11 cellular contexts compared by ENCODE assay signal in genomic region chr16:27363797-27364196, GRCh38. TPM values are rescaled to one million over a fixed set of nuclear protein-coding genes. Genes with fewer than 3 reads are reported as not detected.
DNase-seq lines count a peak whose midpoint lies in the region; ATAC-seq and TF ChIP-seq lines count a peak whose summit lies in the region.
"Had no signal": no experiment of that assay in that cellular context is flagged by ENCODE, and none has a peak within 500 bp of the region (broad histone marks: within the 10 kb centered on the region; RNA-seq: fewer than 3 reads in every experiment).

No MANE protein-coding gene starts in this region.

- H3K27me3 ChIP-seq in foreskin keratinocyte (no peaks in the 10 kb centered on the region), stomach (no peaks in the 10 kb centered on the region)

- POLR2A ChIA-PET in activated CD4-positive, alpha-beta memory T cell treated with anti-CD3 and anti-CD28 coated beads for 36 hours (lab: Charles Lee), result no interaction called here
- POLR2A ChIA-PET in activated CD4-positive, alpha-beta memory T cell treated with anti-CD3 and anti-CD28 coated beads, Interleukin-2, amount 10 ng/mL, durations not matched to agents 7 days and 5 days (lab: Charles Lee), result interaction anchor here (1.0 to 1.4 kb wide), 2 partner anchors 134 to 139 kb away, joined by 3 to 4 read pairs; no protein-coding TSS in a partner anchor

- ATAC-seq in foreskin keratinocyte, result no peak

- H3K4me1 Mint-ChIP-seq in activated CD4-positive, alpha-beta memory T cell treated with anti-CD3 and anti-CD28 coated beads for 36 hours (ENCODE audit: low read depth), result peaks cover 56% of the 10 kb centered on the region
- peaks cover 48% of the 10 kb centered on the region for H3K4me1 Mint-ChIP-seq in activated CD4-positive, alpha-beta memory T cell treated with anti-CD3 and anti-CD28 coated beads, Interleukin-2, amount 10 ng/mL, durations not matched to agents 7 days and 5 days

- H3K27ac Mint-ChIP-seq in activated CD4-positive, alpha-beta memory T cell treated with anti-CD3 and anti-CD28 coated beads for 36 hours, result peak overlapping the region; percentile 98
- H3K27ac Mint-ChIP-seq in activated CD4-positive, alpha-beta memory T cell treated with anti-CD3 and anti-CD28 coated beads, Interleukin-2, amount 10 ng/mL, durations not matched to agents 7 days and 5 days, result no peak overlapping the region

- no peaks in the 10 kb centered on the region for H3K9me3 ChIP-seq in stomach

- H3K36me3 ChIP-seq in stomach, result peaks cover 55 to 60% (median 57%) of the 10 kb centered on the region in 4 donors

- 55 to 87% (median 62%) methylated on average over 4 to 9 of the region's 9 CpGs for WGBS in stomach, 5 donors

- H3K4me1 ChIP-seq in foreskin keratinocyte, result peaks cover 25% of the 10 kb centered on the region
- peaks cover 30 to 54% (median 40%) of the 10 kb centered on the region in 4 donors for H3K4me1 ChIP-seq in stomach

- no peak for DNase-seq in activated CD4-positive, alpha-beta memory T cell treated with anti-CD3 and anti-CD28 coated beads for 36 hours
- DNase-seq in activated CD4-positive, alpha-beta memory T cell treated with anti-CD3 and anti-CD28 coated beads, Interleukin-2, amount 10 ng/mL, durations not matched to agents 7 days and 5 days, result no peak
- DNase-seq in SHP77 (lab: John Stamatoyannopoulos, UW) (peak; percentile 56 to 65), foreskin keratinocyte (peak in 1 of 2 donors; percentile 18), stomach (peak; percentile 84), NCI-H146 (lab: John Stamatoyannopoulos, UW) (no peak), T-helper 1 cell (no peak), caudate nucleus (lab: John Stamatoyannopoulos, UW) (no peak)
- DNase-seq: AML-193, glutamatergic neuron, NCI-H2171 had no signal

- H3K27ac ChIP-seq in foreskin keratinocyte (peak overlapping the region; percentile 76), stomach (peak overlapping the region in 4 of 5 donors; percentile 2 to 75 (median 60)), caudate nucleus (ENCODE audit: low read depth, low read length) (no peak overlapping the region)

- CTCF ChIA-PET in activated CD4-positive, alpha-beta memory T cell treated with anti-CD3 and anti-CD28 coated beads for 36 hours (lab: Charles Lee), result no interaction called here
- CTCF ChIA-PET in activated CD4-positive, alpha-beta memory T cell treated with anti-CD3 and anti-CD28 coated beads, Interleukin-2, amount 10 ng/mL, durations not matched to agents 7 days and 5 days (lab: Charles Lee), result interaction anchor here (1.5 kb wide), 1 partner anchor 184 kb away, joined by 3 read pairs; no protein-coding TSS in a partner anchor

- no peak for TF ChIP-seq POLR2A in stomach (IDR thresholded peaks at IDR 0.05)

- intact Hi-C loops in activated CD4-positive, alpha-beta memory T cell treated with anti-CD3 and anti-CD28 coated beads for 36 hours (cut with micrococcal nuclease), result no loop called here
- intact Hi-C loops in stomach (cut with DNase I; ENCODE audit: low total_unique reads), result loop anchor here (10.0 kb wide), 1 partner anchor 49 kb away; the partner anchor contains the start of gene IL4R

- TF ChIP-seq CTCF in foreskin keratinocyte (conservative IDR thresholded peaks at IDR 0.05) (no peak), stomach (IDR thresholded peaks at IDR 0.05) (no peak)

- H3K27me3 Mint-ChIP-seq in activated CD4-positive, alpha-beta memory T cell treated with anti-CD3 and anti-CD28 coated beads for 36 hours, result no peaks in the 10 kb centered on the region
- no peaks in the 10 kb centered on the region for H3K27me3 Mint-ChIP-seq in activated CD4-positive, alpha-beta memory T cell treated with anti-CD3 and anti-CD28 coated beads, Interleukin-2, amount 10 ng/mL, durations not matched to agents 7 days and 5 days

- no peaks in the 10 kb centered on the region for H3K9me3 Mint-ChIP-seq in activated CD4-positive, alpha-beta memory T cell treated with anti-CD3 and anti-CD28 coated beads for 36 hours
- H3K9me3 Mint-ChIP-seq in activated CD4-positive, alpha-beta memory T cell treated with anti-CD3 and anti-CD28 coated beads, Interleukin-2, amount 10 ng/mL, durations not matched to agents 7 days and 5 days, result no peaks in the 10 kb centered on the region

- no peak overlapping the region for H3K4me3 ChIP-seq in stomach

- no peak overlapping the region for H3K4me3 Mint-ChIP-seq in activated CD4-positive, alpha-beta memory T cell treated with anti-CD3 and anti-CD28 coated beads for 36 hours
- no peak overlapping the region for H3K4me3 Mint-ChIP-seq in activated CD4-positive, alpha-beta memory T cell treated with anti-CD3 and anti-CD28 coated beads, Interleukin-2, amount 10 ng/mL, durations not matched to agents 7 days and 5 days

- peaks cover 59% of the 10 kb centered on the region for H3K36me3 Mint-ChIP-seq in activated CD4-positive, alpha-beta memory T cell treated with anti-CD3 and anti-CD28 coated beads for 36 hours
- H3K36me3 Mint-ChIP-seq in activated CD4-positive, alpha-beta memory T cell treated with anti-CD3 and anti-CD28 coated beads, Interleukin-2, amount 10 ng/mL, durations not matched to agents 7 days and 5 days (ENCODE audit: low read depth), result peaks cover 71% of the 10 kb centered on the region

- no peak for TF ChIP-seq EP300 in stomach (IDR thresholded peaks at IDR 0.05)

RNA-seq across cellular contexts. Expression of gene IL21R, which starts 38.2 kb away (rescaled TPM):
- 10 to 100 TPM; 55.0 to 55.9 TPM for total RNA-seq in activated CD4-positive, alpha-beta memory T cell treated with anti-CD3 and anti-CD28 coated beads for 36 hours
- total RNA-seq in activated CD4-positive, alpha-beta memory T cell treated with anti-CD3 and anti-CD28 coated beads, Interleukin-2, amount 10 ng/mL, durations not matched to agents 7 days and 5 days, result 10 to 100 TPM; 29.2 to 29.5 TPM
- 0.14 and 0.18 TPM in 2 replicates for total RNA-seq in foreskin keratinocyte
- 0.08 and 0.12 TPM in 2 replicates for polyA plus RNA-seq in foreskin keratinocyte
- under 1 TPM in 2 of 5 donors, not detected in 3; 0.14 to 0.73 TPM for total RNA-seq in stomach
- polyA plus RNA-seq in stomach, result under 1 TPM in 2 of 3 donors, not detected in 1; 0.33 to 0.44 TPM

RNA-seq across cellular contexts. Expression of gene IL4R, which starts 50.0 kb away (rescaled TPM):
- 100 to 1,000 TPM; 146 to 153 TPM for total RNA-seq in activated CD4-positive, alpha-beta memory T cell treated with anti-CD3 and anti-CD28 coated beads for 36 hours
- 100 to 1,000 TPM; 257 to 268 TPM for total RNA-seq in activated CD4-positive, alpha-beta memory T cell treated with anti-CD3 and anti-CD28 coated beads, Interleukin-2, amount 10 ng/mL, durations not matched to agents 7 days and 5 days
- total RNA-seq in foreskin keratinocyte (78.4 and 83.6 TPM in 2 replicates), stomach (100 to 1,000 TPM in 2 of 5 donors, 10 to 100 TPM in 3; 23.9 to 120 (median 55.2) TPM)
- polyA plus RNA-seq in foreskin keratinocyte (50.4 and 57.1 TPM in 2 replicates), stomach (10 to 100 TPM; 17.4 to 55.8 (median 18.9) TPM)

Comparison
In these comparisons a context has a peak if more than half of its experiments do, and no peak if none do; other contexts are left out.
1. DNase-seq: peak in SHP77 (2 of 2) and stomach (single experiment); none in activated CD4-positive, alpha-beta memory T cell treated with anti-CD3 and anti-CD28 coated beads for 36 hours (single experiment), activated CD4-positive, alpha-beta memory T cell treated with anti-CD3 and anti-CD28 coated beads, Interleukin-2, amount 10 ng/mL, durations not matched to agents 7 days and 5 days (single experiment), NCI-H146 (single experiment), T-helper 1 cell (0 of 5) and caudate nucleus (0 of 61).
2. RNA of gene IL21R, which starts 38.2 kb away (total RNA-seq): 55.0 to 55.9 TPM in activated CD4-positive, alpha-beta memory T cell treated with anti-CD3 and anti-CD28 coated beads for 36 hours and 29.2 to 29.5 TPM in activated CD4-positive, alpha-beta memory T cell treated with anti-CD3 and anti-CD28 coated beads, Interleukin-2, amount 10 ng/mL, durations not matched to agents 7 days and 5 days; 0.14 to 0.18 TPM in foreskin keratinocyte and 0.14 to 0.73 TPM in stomach; every median in the first group is over 10 times any median in the second.